Comparison of ENCODE assay signal across 1 cellular context in the genomic region with DNA sequence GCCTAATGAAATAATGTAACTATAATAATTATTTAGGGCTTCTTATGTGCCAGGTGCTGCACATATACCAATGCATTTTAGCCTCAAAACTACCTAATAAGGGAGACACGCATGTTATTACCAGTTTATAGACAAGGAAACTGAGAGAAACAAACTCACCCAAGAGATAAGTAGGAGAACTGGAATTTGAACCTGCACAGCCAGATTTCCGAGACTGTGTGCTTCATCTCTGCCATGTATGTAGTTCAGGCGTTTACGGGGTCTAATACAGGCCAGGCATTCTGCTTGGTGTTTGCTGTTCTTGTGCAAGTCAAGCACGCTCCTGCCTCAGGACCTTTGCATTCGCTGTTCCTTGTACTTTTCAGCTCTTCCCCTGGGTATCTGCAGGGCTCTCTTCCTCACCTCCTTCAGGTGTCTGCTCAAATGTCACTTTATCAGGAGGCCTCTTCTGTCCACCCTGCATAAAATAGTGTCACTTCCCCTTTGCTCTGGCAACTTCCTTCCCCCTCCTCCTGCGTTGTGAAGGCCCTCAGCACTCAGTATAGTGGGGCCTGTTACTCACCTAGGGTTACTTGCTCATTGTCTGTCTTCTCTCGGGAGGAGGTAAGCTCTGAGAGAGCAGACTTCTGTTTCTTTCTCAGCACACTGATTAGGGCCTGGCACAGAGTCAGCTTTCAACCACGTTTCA.
TF ChIP-seq lines count a peak whose summit lies in the region.

No MANE protein-coding gene starts in this region.

TF ChIP-seq in SK-N-SH treated with all-trans-retinoic acid at 6 μM for 48 hours, 23 proteins besides CTCF, POLR2A, EP300 and RAD21 (continued from another document):
- TF ChIP-seq, protein P1, sequence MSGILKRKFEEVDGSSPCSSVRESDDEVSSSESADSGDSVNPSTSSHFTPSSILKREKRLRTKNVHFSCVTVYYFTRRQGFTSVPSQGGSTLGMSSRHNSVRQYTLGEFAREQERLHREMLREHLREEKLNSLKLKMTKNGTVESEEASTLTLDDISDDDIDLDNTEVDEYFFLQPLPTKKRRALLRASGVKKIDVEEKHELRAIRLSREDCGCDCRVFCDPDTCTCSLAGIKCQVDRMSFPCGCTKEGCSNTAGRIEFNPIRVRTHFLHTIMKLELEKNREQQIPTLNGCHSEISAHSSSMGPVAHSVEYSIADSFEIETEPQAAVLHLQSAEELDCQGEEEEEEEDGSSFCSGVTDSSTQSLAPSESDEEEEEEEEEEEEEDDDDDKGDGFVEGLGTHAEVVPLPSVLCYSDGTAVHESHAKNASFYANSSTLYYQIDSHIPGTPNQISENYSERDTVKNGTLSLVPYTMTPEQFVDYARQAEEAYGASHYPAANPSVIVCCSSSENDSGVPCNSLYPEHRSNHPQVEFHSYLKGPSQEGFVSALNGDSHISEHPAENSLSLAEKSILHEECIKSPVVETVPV (CRISPR knock-in tag; IDR thresholded peaks at IDR 0.05): no peak
- TF ChIP-seq ARNTL (CRISPR knock-in tag; IDR thresholded peaks at IDR 0.05; ENCODE audit: borderline replicate concordance, low read depth) (no peak), ISL1 (CRISPR knock-in tag; IDR thresholded peaks at IDR 0.05) (no peak), ZC3H10 (CRISPR knock-in tag; IDR thresholded peaks at IDR 0.05) (no peak), RARB (CRISPR knock-in tag; IDR thresholded peaks at IDR 0.05) (no peak), SNAI2 (CRISPR knock-in tag; IDR thresholded peaks at IDR 0.05) (no peak), GLIS3 (CRISPR knock-in tag; IDR thresholded peaks at IDR 0.05) (no peak), OSR1 (CRISPR knock-in tag; IDR thresholded peaks at IDR 0.05) (no peak), BACH2 (CRISPR knock-in tag; IDR thresholded peaks at IDR 0.05; ENCODE audit: borderline replicate concordance) (no peak)
- TF ChIP-seq, protein P2, sequence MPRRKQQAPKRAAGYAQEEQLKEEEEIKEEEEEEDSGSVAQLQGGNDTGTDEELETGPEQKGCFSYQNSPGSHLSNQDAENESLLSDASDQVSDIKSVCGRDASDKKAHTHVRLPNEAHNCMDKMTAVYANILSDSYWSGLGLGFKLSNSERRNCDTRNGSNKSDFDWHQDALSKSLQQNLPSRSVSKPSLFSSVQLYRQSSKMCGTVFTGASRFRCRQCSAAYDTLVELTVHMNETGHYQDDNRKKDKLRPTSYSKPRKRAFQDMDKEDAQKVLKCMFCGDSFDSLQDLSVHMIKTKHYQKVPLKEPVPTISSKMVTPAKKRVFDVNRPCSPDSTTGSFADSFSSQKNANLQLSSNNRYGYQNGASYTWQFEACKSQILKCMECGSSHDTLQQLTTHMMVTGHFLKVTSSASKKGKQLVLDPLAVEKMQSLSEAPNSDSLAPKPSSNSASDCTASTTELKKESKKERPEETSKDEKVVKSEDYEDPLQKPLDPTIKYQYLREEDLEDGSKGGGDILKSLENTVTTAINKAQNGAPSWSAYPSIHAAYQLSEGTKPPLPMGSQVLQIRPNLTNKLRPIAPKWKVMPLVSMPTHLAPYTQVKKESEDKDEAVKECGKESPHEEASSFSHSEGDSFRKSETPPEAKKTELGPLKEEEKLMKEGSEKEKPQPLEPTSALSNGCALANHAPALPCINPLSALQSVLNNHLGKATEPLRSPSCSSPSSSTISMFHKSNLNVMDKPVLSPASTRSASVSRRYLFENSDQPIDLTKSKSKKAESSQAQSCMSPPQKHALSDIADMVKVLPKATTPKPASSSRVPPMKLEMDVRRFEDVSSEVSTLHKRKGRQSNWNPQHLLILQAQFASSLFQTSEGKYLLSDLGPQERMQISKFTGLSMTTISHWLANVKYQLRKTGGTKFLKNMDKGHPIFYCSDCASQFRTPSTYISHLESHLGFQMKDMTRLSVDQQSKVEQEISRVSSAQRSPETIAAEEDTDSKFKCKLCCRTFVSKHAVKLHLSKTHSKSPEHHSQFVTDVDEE (CRISPR knock-in tag; IDR thresholded peaks at IDR 0.05): no peak
- TF ChIP-seq, protein P3, sequence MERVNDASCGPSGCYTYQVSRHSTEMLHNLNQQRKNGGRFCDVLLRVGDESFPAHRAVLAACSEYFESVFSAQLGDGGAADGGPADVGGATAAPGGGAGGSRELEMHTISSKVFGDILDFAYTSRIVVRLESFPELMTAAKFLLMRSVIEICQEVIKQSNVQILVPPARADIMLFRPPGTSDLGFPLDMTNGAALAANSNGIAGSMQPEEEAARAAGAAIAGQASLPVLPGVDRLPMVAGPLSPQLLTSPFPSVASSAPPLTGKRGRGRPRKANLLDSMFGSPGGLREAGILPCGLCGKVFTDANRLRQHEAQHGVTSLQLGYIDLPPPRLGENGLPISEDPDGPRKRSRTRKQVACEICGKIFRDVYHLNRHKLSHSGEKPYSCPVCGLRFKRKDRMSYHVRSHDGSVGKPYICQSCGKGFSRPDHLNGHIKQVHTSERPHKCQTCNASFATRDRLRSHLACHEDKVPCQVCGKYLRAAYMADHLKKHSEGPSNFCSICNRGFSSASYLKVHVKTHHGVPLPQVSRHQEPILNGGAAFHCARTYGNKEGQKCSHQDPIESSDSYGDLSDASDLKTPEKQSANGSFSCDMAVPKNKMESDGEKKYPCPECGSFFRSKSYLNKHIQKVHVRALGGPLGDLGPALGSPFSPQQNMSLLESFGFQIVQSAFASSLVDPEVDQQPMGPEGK (CRISPR knock-in tag; IDR thresholded peaks at IDR 0.05; ENCODE audit: borderline replicate concordance): no peak
